Comparison of ENCODE assay signal across 1 cellular context in the genomic region with DNA sequence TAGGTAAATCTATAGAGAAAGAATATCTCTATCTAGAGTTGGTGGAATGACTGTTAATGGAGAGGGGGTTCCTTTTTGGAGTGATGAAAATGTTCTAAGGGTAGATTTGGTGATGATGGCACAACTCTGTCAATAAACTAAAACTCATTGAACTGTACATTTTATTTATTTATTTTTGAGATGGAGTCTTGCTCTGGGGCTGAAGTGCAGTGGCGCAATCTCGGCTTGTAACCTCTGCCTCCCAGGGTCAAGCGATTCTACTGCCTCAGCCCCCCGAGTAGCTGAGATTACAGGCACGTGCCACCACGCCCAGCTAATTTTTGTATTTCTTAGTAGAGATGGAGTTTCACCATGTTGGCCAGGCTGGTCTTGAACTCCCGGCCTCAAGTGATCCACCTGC.
TF ChIP-seq lines count a peak whose summit lies in the region.

No MANE protein-coding gene starts in this region.

TF ChIP-seq in HepG2, 621 proteins besides CTCF, POLR2A, EP300 and RAD21 (continued from another document):
- 0 out of 2 replicates have a peak, but pooled peaks have one; percentile 35 for TF ChIP-seq ARID5B (CRISPR knock-in tag; IDR thresholded peaks at IDR 0.05)
- TF ChIP-seq HNF4A (CRISPR knock-in tag; IDR thresholded peaks at IDR 0.05), result 0 out of 2 replicates have a peak, but pooled peaks have one; percentile 30
- 0 out of 2 replicates have a peak, but pooled peaks have one; percentile 0 for TF ChIP-seq SNAI1 (CRISPR knock-in tag; IDR thresholded peaks at IDR 0.05; ENCODE audit: borderline replicate concordance)
